ENCODE assay signal across 27 cellular contexts in the genomic region with DNA sequence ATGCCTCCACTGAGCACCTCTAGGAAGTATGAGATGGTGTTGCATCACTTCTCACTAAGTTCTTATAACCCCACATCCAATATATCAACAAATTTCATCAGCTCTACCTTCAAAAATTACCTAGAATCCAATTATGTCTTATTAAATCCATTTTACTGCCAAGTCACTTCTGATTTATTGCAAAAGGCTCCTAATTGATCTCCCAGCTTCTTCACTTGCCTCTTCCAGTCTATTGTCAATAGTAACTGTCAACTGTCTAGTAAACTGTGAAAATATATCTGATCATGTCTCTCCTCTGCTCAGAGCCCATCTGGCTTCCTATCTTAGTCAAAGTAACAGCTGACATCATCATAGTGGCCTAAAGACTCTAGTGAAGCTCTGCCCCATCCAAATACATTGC.
"Had no signal": no experiment of that assay in that cellular context is flagged by ENCODE, and none has a peak within 500 bp of the region (broad histone marks: within the 10 kb centered on the region; RNA-seq: fewer than 3 reads in every experiment).

No MANE protein-coding gene starts in this region.

- H3K4me3 ChIP-seq: left ventricle myocardium inferior, lung, mucosa of descending colon, ovary, right atrium auricular region, right lobe of liver, smooth muscle cell, stomach, testis, thyroid gland, transverse colon, upper lobe of left lung, vagina had no signal

- H3K4me3 Mint-ChIP-seq: immature natural killer cell; naive thymus-derived CD4-positive, alpha-beta T cell; natural killer cell treated with Interleukin-12 subunit alpha and Interleukin-12 subunit beta and Interleukin-15 and Interleukin-18, amount 100 ng/mL, for 72 hours; stimulated activated memory B cell treated with anti-CD40 and anti-IgM and Interleukin-4, amounts not matched to agents 10 μg/mL and 1 μg/mL and 100 μg/mL, for 72 hours had no signal

- H3K4me1 ChIP-seq: left ventricle myocardium inferior, right atrium auricular region, right lobe of liver, stomach, testis, thyroid gland, transverse colon, upper lobe of left lung, vagina had no signal

- H3K36me3 ChIP-seq: left ventricle myocardium inferior, ovary, right atrium auricular region, right lobe of liver, stomach, thyroid gland, transverse colon, upper lobe of left lung, vagina had no signal

- H3K27ac ChIP-seq: left ventricle myocardium inferior, ovary, right atrium auricular region, right lobe of liver, stomach, testis, thyroid gland, transverse colon, upper lobe of left lung, vagina had no signal

- H3K27me3 Mint-ChIP-seq: naive thymus-derived CD4-positive, alpha-beta T cell; natural killer cell treated with Interleukin-12 subunit alpha and Interleukin-12 subunit beta and Interleukin-15 and Interleukin-18, amount 100 ng/mL, for 72 hours; progenitor cell of endocrine pancreas; stimulated activated memory B cell treated with anti-CD40 and anti-IgM and Interleukin-4, amounts not matched to agents 10 μg/mL and 1 μg/mL and 100 μg/mL, for 72 hours had no signal

- DNase-seq: hypothalamus; immature natural killer cell; kidney; left ventricle myocardium inferior; mesendoderm; midbrain; mucosa of descending colon; naive thymus-derived CD4-positive, alpha-beta T cell; ovary; right lobe of liver; stimulated activated CD4-positive, alpha-beta T cell treated with anti-CD3 and anti-CD28 coated beads, Interleukin-1b, Interleukin-23, amount 100 ng/mL, for 48 hours; stimulated activated CD4-positive, alpha-beta T cell treated with anti-CD3 and anti-CD28 coated beads, Interleukin-2, amount 100 ng/mL, for 48 hours; stimulated activated CD4-positive, alpha-beta T cell treated with anti-CD3 and anti-CD28 coated beads, Interleukin-4, amount 100 ng/mL, for 4 hours; stimulated activated CD8-positive, alpha-beta memory T cell treated with anti-CD3 and anti-CD28 coated beads, Interleukin-4, amount 100 ng/mL, for 48 hours; stimulated activated naive CD4-positive, alpha-beta T cell treated with Interleukin-2 at 50 U/mL for 16 hours; stomach; testis; thyroid gland; transverse colon; upper lobe of left lung had no signal

- H3K4me1 Mint-ChIP-seq: immature natural killer cell; naive thymus-derived CD4-positive, alpha-beta T cell; stimulated activated memory B cell treated with anti-CD40 and anti-IgM and Interleukin-4, amounts not matched to agents 10 μg/mL and 1 μg/mL and 100 μg/mL, for 72 hours had no signal

- H3K36me3 Mint-ChIP-seq: immature natural killer cell; naive thymus-derived CD4-positive, alpha-beta T cell; natural killer cell treated with Interleukin-12 subunit alpha and Interleukin-12 subunit beta and Interleukin-15 and Interleukin-18, amount 100 ng/mL, for 72 hours; stimulated activated memory B cell treated with anti-CD40 and anti-IgM and Interleukin-4, amounts not matched to agents 10 μg/mL and 1 μg/mL and 100 μg/mL, for 72 hours had no signal

- H3K27ac Mint-ChIP-seq: immature natural killer cell; naive thymus-derived CD4-positive, alpha-beta T cell; natural killer cell treated with Interleukin-12 subunit alpha and Interleukin-12 subunit beta and Interleukin-15 and Interleukin-18, amount 100 ng/mL, for 72 hours; progenitor cell of endocrine pancreas; stimulated activated memory B cell treated with anti-CD40 and anti-IgM and Interleukin-4, amounts not matched to agents 10 μg/mL and 1 μg/mL and 100 μg/mL, for 72 hours had no signal

- H3K9me3 ChIP-seq: left ventricle myocardium inferior, mucosa of descending colon, ovary, right atrium auricular region, right lobe of liver, stomach, testis, thyroid gland, transverse colon, upper lobe of left lung, vagina had no signal

- H3K27me3 ChIP-seq: ovary, right atrium auricular region, right lobe of liver, stomach, testis, thyroid gland, transverse colon, upper lobe of left lung, vagina had no signal

- H3K4me2 ChIP-seq: smooth muscle cell had no signal

- ATAC-seq: mucosa of descending colon; naive thymus-derived CD4-positive, alpha-beta T cell; natural killer cell treated with Interleukin-12 subunit alpha and Interleukin-12 subunit beta and Interleukin-15 and Interleukin-18, amount 100 ng/mL, for 72 hours; right lobe of liver; stimulated activated memory B cell treated with anti-CD40 and anti-IgM and Interleukin-4, amounts not matched to agents 10 μg/mL and 1 μg/mL and 100 μg/mL, for 72 hours had no signal
